Comparison of ENCODE assay signal across 13 cellular contexts in genomic region chr5:124979174-124979573, GRCh38.
DNase-seq lines count a peak whose midpoint lies in the region; ATAC-seq and TF ChIP-seq lines count a peak whose summit lies in the region.
"Had no signal": no experiment of that assay in that cellular context is flagged by ENCODE, and none has a peak within 500 bp of the region (broad histone marks: within the 10 kb centered on the region; RNA-seq: fewer than 3 reads in every experiment).

No MANE protein-coding gene starts in this region.

- H3K4me1 ChIP-seq in Panc1 (ENCODE audit: control insufficient read depth, insufficient read depth, low read length) (peaks cover 6% of the 10 kb centered on the region; the same call in 1 of the 2 replicates), smooth muscle cell (ENCODE audit: low read depth) (peaks cover 27% of the 10 kb centered on the region)

- no peak overlapping the region for H3K9ac ChIP-seq in smooth muscle cell (ENCODE audit: low read depth)

- no TSS peak for BruUV-seq in Panc1 (replicated peaks; lab: Mats Ljungman, UMichigan)

- in situ Hi-C loops in Panc1 (cut with HindIII; ENCODE audit: low pct_unique_long_range_greater_than_20kb, low sequenced_read_pairs) = no loop called here

- H3K27me3 ChIP-seq in Panc1 (ENCODE audit: control insufficient read depth, insufficient read depth, low read length) (no peaks in the 10 kb centered on the region), smooth muscle cell (ENCODE audit: low read depth) (no peaks in the 10 kb centered on the region)
- H3K27me3 ChIP-seq: gastroesophageal sphincter had no signal

- 12% methylated on average over 2 of the region's 2 CpGs for WGBS in smooth muscle cell (ENCODE audit: low lambda C conversion rate)

- CTCF ChIA-PET in Panc1 (lab: Charles Lee) = no interaction called here

- no peaks in the 10 kb centered on the region for H3K36me3 ChIP-seq in Panc1 (ENCODE audit: control insufficient read depth, insufficient read depth, low read length)
- H3K36me3 ChIP-seq in smooth muscle cell (ENCODE audit: low read depth) = no peaks in the 10 kb centered on the region
- H3K36me3 ChIP-seq: gastroesophageal sphincter had no signal

- POLR2A ChIA-PET in Panc1 (lab: Charles Lee) = interaction anchor here (0.6 kb wide), 1 partner anchor 618 kb away, joined by 3 read pairs; no protein-coding TSS in a partner anchor

- H3K4me3 ChIP-seq in Panc1 (ENCODE audit: low read depth in 2 of 2, low read length in 2 of 2) (no peak overlapping the region), smooth muscle cell (no peak overlapping the region)
- H3K4me3 ChIP-seq: gastroesophageal sphincter had no signal

- peak overlapping the region; percentile 12 for H3K4me2 ChIP-seq in smooth muscle cell

- ATAC-seq in Panc1 (no peak), HG03432 (IDR thresholded peaks at IDR 0.05; ENCODE audit: unreplicated experiment) (no peak)
- ATAC-seq: gastroesophageal sphincter had no signal

- intact Hi-C loops in Panc1 (cut with micrococcal nuclease; ENCODE audit: unreplicated experiment) = no loop called here

- peak; percentile 3 for DNase-seq in DMS 273 (lab: John Stamatoyannopoulos, UW; ENCODE audit: unreplicated experiment)
- DNase-seq in DMS 273 treated with DMSO at 0.1 percent for 48 hours (lab: John Stamatoyannopoulos, UW) = no peak
- no peak for DNase-seq in Panc1 (ENCODE audit: low read depth, low spot score)
- DNase-seq in iPS-NIHi11 (ENCODE audit: low spot score) = peak; percentile 46
- no peak for DNase-seq in smooth muscle cell (lab: John Stamatoyannopoulos, UW; ENCODE audit: unreplicated experiment)
- DNase-seq in SIG-M5 treated with dmso at 0.1 percent for 504 hours (lab: John Stamatoyannopoulos, UW; ENCODE audit: unreplicated experiment) = no peak
- DNase-seq in MV-4-11 (lab: John Stamatoyannopoulos, UW) = no peak
- DNase-seq: 8988T; activated CD4-positive, alpha-beta T cell treated with anti-CD3 and anti-CD28 coated beads, Interleukin-2, amount 50 U/mL, for 1 hour; activated naive CD4-positive, alpha-beta T cell; DMS79 had no signal

- H3F3A ChIP-seq in smooth muscle cell (ENCODE audit: low read depth) = no peaks in the 10 kb centered on the region

- peak overlapping the region; percentile 37 for H2AFZ ChIP-seq in smooth muscle cell (ENCODE audit: low read depth)

- no peak for TF ChIP-seq CTCF in Panc1 (IDR thresholded peaks at IDR 0.05)
- no peak for TF ChIP-seq CTCF in smooth muscle cell (IDR thresholded peaks at IDR 0.05; ENCODE audit: borderline replicate concordance, insufficient read depth, poor library complexity, severe bottlenecking)

- H3K79me2 ChIP-seq in smooth muscle cell (ENCODE audit: low read depth) = no peaks in the 10 kb centered on the region

- H3K27ac ChIP-seq in Panc1 (ENCODE audit: low read length) (peak overlapping the region; percentile 5; the same call in 1 of the 2 replicates), smooth muscle cell (ENCODE audit: low read depth) (no peak overlapping the region)
- H3K27ac ChIP-seq: gastroesophageal sphincter had no signal

- no peaks in the 10 kb centered on the region for H4K20me1 ChIP-seq in smooth muscle cell (ENCODE audit: low read depth)

- H3K9me3 ChIP-seq in Panc1 (ENCODE audit: control insufficient read depth, insufficient read depth, low read depth, low read length) = no peaks in the 10 kb centered on the region
- H3K9me3 ChIP-seq in smooth muscle cell (replicated peaks; ENCODE audit: low read depth) = no peaks in the 10 kb centered on the region

Comparison
In these comparisons a context has a peak if more than half of its experiments do, and no peak if none do; other contexts are left out.
1. DNase-seq: peak in DMS 273 (single experiment) and iPS-NIHi11 (single experiment); none in DMS 273 treated with DMSO at 0.1 percent for 48 hours (single experiment), Panc1 (single experiment), smooth muscle cell (single experiment), SIG-M5 treated with dmso at 0.1 percent for 504 hours (single experiment) and MV-4-11 (single experiment).